In genomic region chr9:89314955-89315354, GRCh38 we compare ENCODE assay signal across 14 cellular contexts. TPM values are rescaled to one million over a fixed set of nuclear protein-coding genes. Genes with fewer than 3 reads are reported as not detected.
A peak's percentile ranks its signal among the peaks of the same experiment; 100 is the strongest.
DNase-seq lines count a peak whose midpoint lies in the region; ATAC-seq and TF ChIP-seq lines count a peak whose summit lies in the region.
"Had no signal": no experiment of that assay in that cellular context is flagged by ENCODE, and none has a peak within 500 bp of the region (broad histone marks: within the 10 kb centered on the region; RNA-seq: fewer than 3 reads in every experiment).

No MANE protein-coding gene starts in this region.

- H3K4me1 Mint-ChIP-seq in GM23338, result peaks cover 36% of the 10 kb centered on the region

- no peaks in the 10 kb centered on the region for H3K27me3 ChIP-seq in AG04450 (ENCODE audit: control insufficient read depth, insufficient read depth, low read length)
- no peaks in the 10 kb centered on the region for H3K27me3 ChIP-seq in GM23338 (ENCODE audit: insufficient read depth)
- H3K27me3 ChIP-seq: transverse colon had no signal

- H3K9me3 Mint-ChIP-seq in GM23338, result peaks cover 5% of the 10 kb centered on the region; the same call in 1 of the 3 replicates

- H3K4me2 ChIP-seq in GM23338, result peak overlapping the region; percentile 87

- H3K9me2 ChIP-seq in GM23338 (ENCODE audit: insufficient read depth), result no peaks in the 10 kb centered on the region

- peaks cover 30% of the 10 kb centered on the region for H3F3A ChIP-seq in GM23338 (replicated peaks; ENCODE audit: low read depth)

- POLR2A ChIA-PET in AG04450 (lab: Yijun Ruan, JAX), result no interaction called here

- H3K27ac ChIP-seq in AG04450 (ENCODE audit: low read depth, low read length) (no peak overlapping the region), GM23338 (ENCODE audit: low read depth) (peak overlapping the region; percentile 57), VCaP (peak overlapping the region; percentile 97)
- H3K27ac ChIP-seq: psoas muscle, transverse colon had no signal

- H4K20me1 ChIP-seq in GM23338 (replicated peaks; ENCODE audit: insufficient read depth), result peaks cover 29% of the 10 kb centered on the region

- H3K27me3 Mint-ChIP-seq in GM23338 (ENCODE audit: insufficient read depth, low read depth, poor library complexity), result peaks cover 17% of the 10 kb centered on the region

- H3K4me3 ChIP-seq in AG04450 (ENCODE audit: low read depth, low read length), result peak overlapping the region; percentile 8; the same call in 1 of the 2 replicates
- H3K4me3 ChIP-seq in GM23338, result peak overlapping the region; percentile 95
- H3K4me3 ChIP-seq: psoas muscle, transverse colon had no signal

- ATAC-seq in GM23338, result no peak
- ATAC-seq in GM18520 (IDR thresholded peaks at IDR 0.05; ENCODE audit: unreplicated experiment), result no peak
- ATAC-seq: esophagus mucosa, left colon, psoas muscle had no signal

- TF ChIP-seq POLR2A in erythroblast (IDR thresholded peaks at IDR 0.05; ENCODE audit: low read length), result no peak

- CTCF ChIA-PET in AG04450 (lab: Charles Lee), result no interaction called here

- peaks cover 70% of the 10 kb centered on the region for H3K79me2 ChIP-seq in GM23338 (replicated peaks; ENCODE audit: insufficient read depth)

- no peak overlapping the region for H3K27ac Mint-ChIP-seq in GM23338

- DNase-seq in AG04450 (ENCODE audit: low read depth, low spot score) (no peak), GM23338 (ENCODE audit: low spot score) (no peak), fibroblast of peridontal ligament (ENCODE audit: extremely low read depth) (peak; percentile 12), KBM-7 (no peak), erythroblast (lab: John Stamatoyannopoulos, UW) (no peak)
- DNase-seq in stimulated activated naive CD4-positive, alpha-beta T cell (lab: John Stamatoyannopoulos, UW), result no peak
- DNase-seq: amygdala, left colon, NCI-H1105, psoas muscle, transverse colon had no signal

- peak overlapping the region; percentile 94 for H3K4me3 Mint-ChIP-seq in GM23338

- no peaks in the 10 kb centered on the region for H3K9me3 ChIP-seq in AG04450 (ENCODE audit: control insufficient read depth, insufficient read depth, low read length)
- H3K9me3 ChIP-seq: psoas muscle, transverse colon had no signal

- peaks cover 68% of the 10 kb centered on the region for H3K36me3 Mint-ChIP-seq in GM23338 (ENCODE audit: low read depth)

- in situ Hi-C loops in KBM-7 (cut with MboI; ENCODE audit: low pct_unique_long_range_greater_than_20kb, low sequenced_read_pairs), result no loop called here

- H2AFZ ChIP-seq in GM23338, result no peak overlapping the region

- H3K4me1 ChIP-seq in GM23338 (ENCODE audit: insufficient read depth), result peaks cover 23% of the 10 kb centered on the region; the same call in 1 of the 2 replicates

- H3K36me3 ChIP-seq in GM23338 (ENCODE audit: insufficient read depth), result peaks cover 33% of the 10 kb centered on the region
- H3K36me3 ChIP-seq: transverse colon had no signal

- TF ChIP-seq CTCF in AG04450 (IDR thresholded peaks at IDR 0.05; ENCODE audit: low read depth, low read length) (no peak), GM23338 (conservative IDR thresholded peaks at IDR 0.05; ENCODE audit: low read depth in 2 of 2) (no peak), VCaP (conservative IDR thresholded peaks at IDR 0.05) (no peak)

TF ChIP-seq in GM23338, 12 proteins besides CTCF, POLR2A, EP300 and RAD21 (continues in another document):
- TF ChIP-seq, protein P1, sequence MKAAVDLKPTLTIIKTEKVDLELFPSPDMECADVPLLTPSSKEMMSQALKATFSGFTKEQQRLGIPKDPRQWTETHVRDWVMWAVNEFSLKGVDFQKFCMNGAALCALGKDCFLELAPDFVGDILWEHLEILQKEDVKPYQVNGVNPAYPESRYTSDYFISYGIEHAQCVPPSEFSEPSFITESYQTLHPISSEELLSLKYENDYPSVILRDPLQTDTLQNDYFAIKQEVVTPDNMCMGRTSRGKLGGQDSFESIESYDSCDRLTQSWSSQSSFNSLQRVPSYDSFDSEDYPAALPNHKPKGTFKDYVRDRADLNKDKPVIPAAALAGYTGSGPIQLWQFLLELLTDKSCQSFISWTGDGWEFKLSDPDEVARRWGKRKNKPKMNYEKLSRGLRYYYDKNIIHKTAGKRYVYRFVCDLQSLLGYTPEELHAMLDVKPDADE (IDR thresholded peaks at IDR 0.05), result no peak
- no peak for TF ChIP-seq ZNF114 (CRISPR knock-in tag; IDR thresholded peaks at IDR 0.05)
- no peak for TF ChIP-seq EZH2 (IDR thresholded peaks at IDR 0.05; ENCODE audit: low read depth, unreplicated experiment)
- TF ChIP-seq, protein P2, sequence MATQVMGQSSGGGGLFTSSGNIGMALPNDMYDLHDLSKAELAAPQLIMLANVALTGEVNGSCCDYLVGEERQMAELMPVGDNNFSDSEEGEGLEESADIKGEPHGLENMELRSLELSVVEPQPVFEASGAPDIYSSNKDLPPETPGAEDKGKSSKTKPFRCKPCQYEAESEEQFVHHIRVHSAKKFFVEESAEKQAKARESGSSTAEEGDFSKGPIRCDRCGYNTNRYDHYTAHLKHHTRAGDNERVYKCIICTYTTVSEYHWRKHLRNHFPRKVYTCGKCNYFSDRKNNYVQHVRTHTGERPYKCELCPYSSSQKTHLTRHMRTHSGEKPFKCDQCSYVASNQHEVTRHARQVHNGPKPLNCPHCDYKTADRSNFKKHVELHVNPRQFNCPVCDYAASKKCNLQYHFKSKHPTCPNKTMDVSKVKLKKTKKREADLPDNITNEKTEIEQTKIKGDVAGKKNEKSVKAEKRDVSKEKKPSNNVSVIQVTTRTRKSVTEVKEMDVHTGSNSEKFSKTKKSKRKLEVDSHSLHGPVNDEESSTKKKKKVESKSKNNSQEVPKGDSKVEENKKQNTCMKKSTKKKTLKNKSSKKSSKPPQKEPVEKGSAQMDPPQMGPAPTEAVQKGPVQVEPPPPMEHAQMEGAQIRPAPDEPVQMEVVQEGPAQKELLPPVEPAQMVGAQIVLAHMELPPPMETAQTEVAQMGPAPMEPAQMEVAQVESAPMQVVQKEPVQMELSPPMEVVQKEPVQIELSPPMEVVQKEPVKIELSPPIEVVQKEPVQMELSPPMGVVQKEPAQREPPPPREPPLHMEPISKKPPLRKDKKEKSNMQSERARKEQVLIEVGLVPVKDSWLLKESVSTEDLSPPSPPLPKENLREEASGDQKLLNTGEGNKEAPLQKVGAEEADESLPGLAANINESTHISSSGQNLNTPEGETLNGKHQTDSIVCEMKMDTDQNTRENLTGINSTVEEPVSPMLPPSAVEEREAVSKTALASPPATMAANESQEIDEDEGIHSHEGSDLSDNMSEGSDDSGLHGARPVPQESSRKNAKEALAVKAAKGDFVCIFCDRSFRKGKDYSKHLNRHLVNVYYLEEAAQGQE (IDR thresholded peaks at IDR 0.05; ENCODE audit: unreplicated experiment), result no peak
- no peak for TF ChIP-seq JUNB (IDR thresholded peaks at IDR 0.05; ENCODE audit: unreplicated experiment)
- TF ChIP-seq CREB1 (CRISPR knock-in tag; IDR thresholded peaks at IDR 0.05; ENCODE audit: low read depth), result no peak
- no peak for TF ChIP-seq POLR2AphosphoS5 (IDR thresholded peaks at IDR 0.05; ENCODE audit: low read depth)
- TF ChIP-seq NANOG (IDR thresholded peaks at IDR 0.05; ENCODE audit: borderline replicate concordance), result no peak

RNA-seq across cellular contexts. Expression of gene SECISBP2, which starts 3.3 kb away (rescaled TPM):
- polyA plus RNA-seq in AG04450 (2011; rRNA removed) (21.4 and 26.3 TPM in 2 replicates), GM23338 (2016; fragmentation: Nextera tagmentation; extraction: Ambion mirVana) (71.3 and 77.7 TPM in 2 replicates)
- polyA minus RNA-seq in AG04450 (2011; rRNA and poly(A)+ RNA removed), result 22.4 and 23.6 TPM in 2 replicates
- total RNA-seq in GM23338 (2014; rRNA removed; shearing (Covaris generic)), result 86.8 and 88.1 TPM in 2 replicates

RNA-seq across cellular contexts. Expression of gene CKS2, which starts 4.0 kb away (rescaled TPM):
- polyA plus RNA-seq in AG04450 (2011; rRNA removed) (105 and 137 TPM in 2 replicates), GM23338 (2016; fragmentation: Nextera tagmentation; extraction: Ambion mirVana) (1,783 and 1,909 TPM in 2 replicates)
- polyA minus RNA-seq in AG04450 (2011; rRNA and poly(A)+ RNA removed), result 39.0 and 53.9 TPM in 2 replicates
- 344 and 512 TPM in 2 replicates for total RNA-seq in GM23338 (2014; rRNA removed; shearing (Covaris generic))

Comparison
In these comparisons a context has a peak if more than half of its experiments do, and no peak if none do; other contexts are left out.
1. RNA of gene CKS2, which starts 4.0 kb away (polyA plus RNA-seq): 1,783 to 1,909 TPM in GM23338; 105 to 137 TPM in AG04450; every median in the first group is over 10 times any median in the second.